16 cellular contexts compared by ENCODE assay signal in the genomic region with DNA sequence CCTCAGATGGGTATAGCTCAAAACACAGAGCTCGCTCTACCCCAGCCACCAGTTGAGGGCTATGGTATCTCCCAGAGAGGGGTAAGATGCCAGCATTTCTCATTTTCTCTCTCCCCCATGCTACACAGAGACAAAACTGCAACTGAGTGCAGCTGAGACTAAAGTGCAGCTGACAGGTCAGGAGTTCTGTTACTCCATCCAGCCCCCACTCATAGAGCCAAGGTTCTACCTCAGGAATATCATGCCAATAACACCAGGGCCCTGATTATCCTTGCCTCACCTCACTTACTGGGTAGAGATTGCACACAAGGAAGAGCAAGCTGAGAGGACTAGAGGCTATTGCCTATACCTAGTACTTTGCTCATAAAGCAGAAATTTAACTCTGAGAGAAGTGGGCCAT. TPM values are rescaled to one million over a fixed set of nuclear protein-coding genes. Genes with fewer than 3 reads are reported as not detected.
DNase-seq lines count a peak whose midpoint lies in the region; ATAC-seq and TF ChIP-seq lines count a peak whose summit lies in the region.
"Had no signal": no experiment of that assay in that cellular context is flagged by ENCODE, and none has a peak within 500 bp of the region (broad histone marks: within the 10 kb centered on the region; RNA-seq: fewer than 3 reads in every experiment).

No MANE protein-coding gene starts in this region.

- H3K27me3 ChIP-seq in DND-41 (ENCODE audit: insufficient read depth, low read length, poor library complexity): no peaks in the 10 kb centered on the region
- no peaks in the 10 kb centered on the region for H3K27me3 ChIP-seq in neutrophil
- H3K27me3 ChIP-seq: BLaER1 had no signal

- H3K4me3 ChIP-seq in DND-41 (ENCODE audit: low read depth in 1 of 2, low read length in 2 of 2): no peak overlapping the region
- H3K4me3 ChIP-seq in neutrophil (ENCODE audit: low read depth in 1 of 2, low read length in 1 of 2): no peak overlapping the region
- H3K4me3 ChIP-seq: BLaER1, GM23248 had no signal

- H3K4me1 Mint-ChIP-seq in activated CD4-positive, alpha-beta T cell treated with anti-CD3 and anti-CD28 coated beads, Interleukin-2, amount 10 ng/mL, durations not matched to agents 24 days and 14 days: peaks cover 4% of the 10 kb centered on the region
- H3K4me1 Mint-ChIP-seq: B cell had no signal

- H3K27me3 Mint-ChIP-seq in activated CD4-positive, alpha-beta T cell treated with anti-CD3 and anti-CD28 coated beads, Interleukin-2, amount 10 ng/mL, durations not matched to agents 24 days and 14 days: no peaks in the 10 kb centered on the region
- H3K27me3 Mint-ChIP-seq: B cell; CD4-positive, alpha-beta T cell; CD8-positive, alpha-beta memory T cell had no signal

- peaks cover 76% of the 10 kb centered on the region for H3K79me2 ChIP-seq in DND-41 (ENCODE audit: insufficient read depth, low read length)

- no peak overlapping the region for H3K4me3 Mint-ChIP-seq in activated CD4-positive, alpha-beta T cell treated with anti-CD3 and anti-CD28 coated beads, Interleukin-2, amount 10 ng/mL, durations not matched to agents 24 days and 14 days
- H3K4me3 Mint-ChIP-seq: B cell; CD4-positive, alpha-beta T cell had no signal

- H3K4me1 ChIP-seq in DND-41 (ENCODE audit: insufficient read depth, low read length) (no peaks in the 10 kb centered on the region), neutrophil (ENCODE audit: control insufficient read depth in 1 of 2, insufficient read depth in 1 of 2, low read depth in 1 of 2, low read length in 1 of 2) (peaks cover 0 to 17% of the 10 kb centered on the region in 2 experiments)
- H3K4me1 ChIP-seq: BLaER1 had no signal

- H3K9me3 Mint-ChIP-seq in activated CD4-positive, alpha-beta T cell treated with anti-CD3 and anti-CD28 coated beads, Interleukin-2, amount 10 ng/mL, durations not matched to agents 24 days and 14 days: peaks cover 13% of the 10 kb centered on the region

- no peak overlapping the region for H3K27ac Mint-ChIP-seq in activated CD4-positive, alpha-beta T cell treated with anti-CD3 and anti-CD28 coated beads, Interleukin-2, amount 10 ng/mL, durations not matched to agents 24 days and 14 days
- H3K27ac Mint-ChIP-seq: B cell; CD4-positive, alpha-beta T cell had no signal

- DNase-seq in DND-41 (no peak), left lobe of liver (ENCODE audit: low spot score) (no peak), Ammon's horn (ENCODE audit: low spot score) (no peak), NCI-H82 treated with DMSO at 0.1 percent for 48 hours (lab: John Stamatoyannopoulos, UW; ENCODE audit: unreplicated experiment) (no peak)
- no peak for DNase-seq in activated CD4-positive, alpha-beta T cell treated with anti-CD3 and anti-CD28 coated beads, Interleukin-2, amount 10 ng/mL, durations not matched to agents 24 days and 14 days
- DNase-seq: CD4-positive, alpha-beta T cell; CD8-positive, alpha-beta memory T cell; DMS53; DMS79 treated with DMSO at 0.1 percent for 48 hours; GM23248; H7; HCEC 1CT had no signal

- peaks cover 16% of the 10 kb centered on the region for H3K36me3 Mint-ChIP-seq in activated CD4-positive, alpha-beta T cell treated with anti-CD3 and anti-CD28 coated beads, Interleukin-2, amount 10 ng/mL, durations not matched to agents 24 days and 14 days (ENCODE audit: low read depth)

- TF ChIP-seq CTCF in DND-41 (IDR thresholded peaks at IDR 0.05; ENCODE audit: borderline replicate concordance, extremely low read depth, low read length, poor library complexity, severe bottlenecking) (no peak), neutrophil (IDR thresholded peaks at IDR 0.05) (no peak)

- H3K9ac ChIP-seq in DND-41 (ENCODE audit: low read depth, low read length): no peak overlapping the region
- H3K9ac ChIP-seq: BLaER1, GM23248 had no signal

- ATAC-seq in DND-41 (ENCODE audit: insufficient read depth, low read depth) (0 out of 3 replicates have a peak, but pooled peaks have one; percentile 24), left lobe of liver (peak; percentile 90)

- H3K9me3 ChIP-seq in DND-41 (ENCODE audit: insufficient read depth, low read length, severe bottlenecking): peaks cover 9% of the 10 kb centered on the region
- H3K9me3 ChIP-seq in neutrophil: peaks cover 3% of the 10 kb centered on the region

- no peaks in the 10 kb centered on the region for H4K20me1 ChIP-seq in DND-41 (ENCODE audit: insufficient read depth, low read length)
- H4K20me1 ChIP-seq: BLaER1 had no signal

- intact Hi-C loops in activated CD4-positive, alpha-beta T cell treated with anti-CD3 and anti-CD28 coated beads, Interleukin-2, amount 10 ng/mL, durations not matched to agents 24 days and 14 days (cut with micrococcal nuclease): no loop called here

- H2AFZ ChIP-seq in DND-41 (ENCODE audit: low read depth, low read length): no peak overlapping the region
- H2AFZ ChIP-seq: GM23248 had no signal

- H3K4me2 ChIP-seq in DND-41 (ENCODE audit: insufficient read depth, low read length): no peak overlapping the region
- H3K4me2 ChIP-seq: BLaER1 had no signal

- H3K36me3 ChIP-seq in DND-41 (ENCODE audit: insufficient read depth, low read length) (peaks cover 15% of the 10 kb centered on the region), neutrophil (peaks cover 19% of the 10 kb centered on the region)
- H3K36me3 ChIP-seq: BLaER1 had no signal

- H3K27ac ChIP-seq in DND-41 (ENCODE audit: low read length) (no peak overlapping the region), neutrophil (peak overlapping the region; percentile 42)
- H3K27ac ChIP-seq: BLaER1, C4-2B, GM23248 had no signal

RNA-seq across cellular contexts. Expression of gene DPYD, which starts 34.6 kb away (rescaled TPM):
- total RNA-seq in left lobe of liver: 43.3 TPM
- total RNA-seq in activated CD4-positive, alpha-beta T cell treated with anti-CD3 and anti-CD28 coated beads, Interleukin-2, amount 10 ng/mL, durations not matched to agents 24 days and 14 days: 13.4 and 13.8 TPM in 2 replicates
